In genomic region chr1:155989242-155989991, GRCh38 we compare ENCODE assay signal across 8 cellular contexts. TPM values are rescaled to one million over a fixed set of nuclear protein-coding genes. Genes with fewer than 3 reads are reported as not detected.
A peak's percentile ranks its signal among the peaks of the same experiment; 100 is the strongest.
DNase-seq lines count a peak whose midpoint lies in the region; ATAC-seq, FAIRE-seq and TF ChIP-seq lines count a peak whose summit lies in the region.

No MANE protein-coding gene starts in this region.

- no peaks in the 10 kb centered on the region for H3K9me3 Mint-ChIP-seq in HFFc6

- no peak for FAIRE-seq in D721Med (lab: Jason Lieb, UNC)

- H3K4me3 ChIP-seq in choroid plexus epithelial cell (ENCODE audit: low read depth, low read length) (no peak overlapping the region), left lung (peak overlapping the region; percentile 2 to 35)

- H3K4me3 Mint-ChIP-seq in HFFc6 = peak overlapping the region; percentile 69

- H3K4me1 Mint-ChIP-seq in HFFc6 (ENCODE audit: low read depth) = peaks cover 27% of the 10 kb centered on the region

- peaks cover 3% of the 10 kb centered on the region for H3K27me3 Mint-ChIP-seq in HFFc6 (ENCODE audit: insufficient read depth)

- no peaks in the 10 kb centered on the region for H3K36me3 ChIP-seq in left lung

- peak overlapping the region; percentile 3 to 88 for H3K27ac ChIP-seq in left lung

- no peaks in the 10 kb centered on the region for H3K36me3 Mint-ChIP-seq in HFFc6 (ENCODE audit: low read depth)

- H3K27ac Mint-ChIP-seq in HFFc6 = peak overlapping the region; percentile 74

- peaks cover 6 to 45% of the 10 kb centered on the region in 2 donors for H3K4me1 ChIP-seq in left lung

- intact Hi-C loops in left lung (cut with DNase I) = loop anchor here in 1 of 2 donors (5.0 kb wide), 1 partner anchor 52 kb away; no protein-coding TSS in a partner anchor

- TF ChIP-seq CTCF in D721Med (IDR thresholded peaks at IDR 0.05; ENCODE audit: insufficient read depth, missing control alignments) = peak; percentile 99
- peak; percentile 99 for TF ChIP-seq CTCF in HFFc6 (IDR thresholded peaks at IDR 0.05)
- TF ChIP-seq CTCF in choroid plexus epithelial cell (conservative IDR thresholded peaks at IDR 0.05; ENCODE audit: low read depth, low read length) = peak; percentile 98
- TF ChIP-seq CTCF in left lung (IDR thresholded peaks at IDR 0.05) = peak; percentile 95 to 100

- DNase-seq in D721Med (ENCODE audit: insufficient read length, low spot score) (no peak), HFFc6 (peak; percentile 65), NCI-H2171 treated with DMSO at 0.1 percent for 48 hours (lab: John Stamatoyannopoulos, UW) (peak; percentile 47), choroid plexus epithelial cell (ENCODE audit: low read depth) (peak; percentile 77), left lung (peak; percentile 82 to 91)
- DNase-seq in activated CD4-positive, alpha-beta T cell treated with anti-CD3 and anti-CD28 coated beads for 1 hour = peak; percentile 71
- DNase-seq in stimulated activated CD4-positive, alpha-beta T cell treated with anti-CD3 and anti-CD28 coated beads, Interleukin-1b, Interleukin-23, amount 100 ng/mL, for 48 hours = peak; percentile 81

- no peaks in the 10 kb centered on the region for H3K9me3 ChIP-seq in left lung

- ATAC-seq in left lung (peak; percentile 86), GM19035 (IDR thresholded peaks at IDR 0.05; ENCODE audit: unreplicated experiment) (no peak)

- H3K27me3 ChIP-seq in left lung = no peaks in the 10 kb centered on the region

RNA-seq across cellular contexts. Expression of gene ARHGEF2, which starts 11.1 kb away (rescaled TPM):
- total RNA-seq in HFFc6 (2021; fragmentation: NEBNext Ultra II Directional; extraction: Animal tissue kit (Norgen Biotek cat#: 25700)) = 10 to 100 TPM; 82.0 to 94.6 (median 83.9) TPM
- total RNA-seq in left lung = 100 to 1,000 TPM; 158 to 290 TPM

RNA-seq across cellular contexts. Expression of gene SSR2, which starts 31.3 kb away (rescaled TPM):
- total RNA-seq in HFFc6 (2021; fragmentation: NEBNext Ultra II Directional; extraction: Animal tissue kit (Norgen Biotek cat#: 25700)) = 100 to 1,000 TPM; 341 to 419 (median 374) TPM
- 100 to 1,000 TPM; 284 to 296 TPM for total RNA-seq in left lung

RNA-seq across cellular contexts. Expression of gene RXFP4, which starts 48.0 kb away (rescaled TPM):
- total RNA-seq in HFFc6 (2021; fragmentation: NEBNext Ultra II Directional; extraction: Animal tissue kit (Norgen Biotek cat#: 25700)) = not detected
- total RNA-seq in left lung = not detected

RNA-seq across cellular contexts. Expression of gene KHDC4, which starts 55.2 kb away (rescaled TPM):
- 10 to 100 TPM; 22.6 to 26.1 (median 23.5) TPM for total RNA-seq in HFFc6 (2021; fragmentation: NEBNext Ultra II Directional; extraction: Animal tissue kit (Norgen Biotek cat#: 25700))
- 10 to 100 TPM; 38.2 to 39.3 TPM for total RNA-seq in left lung
